Comparison of ENCODE assay signal across 16 cellular contexts in genomic region chr6:76275746-76276145, GRCh38.
A peak's percentile ranks its signal among the peaks of the same experiment; 100 is the strongest.
DNase-seq lines count a peak whose midpoint lies in the region; ATAC-seq and TF ChIP-seq lines count a peak whose summit lies in the region.
"Had no signal": no experiment of that assay in that cellular context is flagged by ENCODE, and none has a peak within 500 bp of the region (broad histone marks: within the 10 kb centered on the region; RNA-seq: fewer than 3 reads in every experiment).

No MANE protein-coding gene starts in this region.

- H3K4ac ChIP-seq in neuronal stem cell (ENCODE audit: low read length), result no peak overlapping the region

- intact Hi-C loops in PC-3 (cut with micrococcal nuclease), result no loop called here

- no peak overlapping the region for H2BK5ac ChIP-seq in neuronal stem cell (ENCODE audit: low read length)

- ATAC-seq in PC-3, result no peak
- ATAC-seq in HG03159 (IDR thresholded peaks at IDR 0.05; ENCODE audit: unreplicated experiment), result no peak
- ATAC-seq: left cardiac atrium had no signal

- 57% methylated on average over 1 of the region's 1 CpG for WGBS in smooth muscle cell (ENCODE audit: low lambda C conversion rate)
- no CpG with 5 or more reads among the region's 1 CpG for WGBS in neuronal stem cell (ENCODE audit: extremely low coverage in 2 of 2, insufficient read length in 2 of 2, insufficient replicate concordance in 1 of 2), 2 donors

- H3K23ac ChIP-seq in neuronal stem cell (ENCODE audit: low read depth, low read length, poor library complexity), result no peak overlapping the region

- CTCF ChIA-PET in PC-3 (lab: Charles Lee), result no interaction called here

- H2BK12ac ChIP-seq in neuronal stem cell (ENCODE audit: low read length), result no peak overlapping the region

- no peak overlapping the region for H3K18ac ChIP-seq in neuronal stem cell (ENCODE audit: low read length)

- no peak overlapping the region for H2AFZ ChIP-seq in PC-3 (ENCODE audit: low read length)
- H2AFZ ChIP-seq in smooth muscle cell (ENCODE audit: low read depth), result no peak overlapping the region
- no peak overlapping the region for H2AFZ ChIP-seq in neuronal stem cell (ENCODE audit: low read length)

- no peak overlapping the region for H4K8ac ChIP-seq in neuronal stem cell (ENCODE audit: low read depth, low read length)

- no peak overlapping the region for H4K91ac ChIP-seq in neuronal stem cell (ENCODE audit: low read depth, low read length, poor library complexity)

- no peaks in the 10 kb centered on the region for H3F3A ChIP-seq in PC-3 (ENCODE audit: low read length, unreplicated experiment)
- H3F3A ChIP-seq in smooth muscle cell (ENCODE audit: low read depth), result no peaks in the 10 kb centered on the region

- no TSS peak for BruUV-seq in PC-3 (replicated peaks; lab: Mats Ljungman, UMichigan)

- H3K79me2 ChIP-seq in PC-3 (ENCODE audit: low read length), result no peaks in the 10 kb centered on the region
- H3K79me2 ChIP-seq in smooth muscle cell (ENCODE audit: low read depth), result no peaks in the 10 kb centered on the region

- no peaks in the 10 kb centered on the region for H3K79me1 ChIP-seq in neuronal stem cell (ENCODE audit: low read depth, low read length)

- no peak for TF ChIP-seq CTCF in PC-3 (conservative IDR thresholded peaks at IDR 0.05; ENCODE audit: low read depth, low read length)
- peak; percentile 8 for TF ChIP-seq CTCF in smooth muscle cell (IDR thresholded peaks at IDR 0.05; ENCODE audit: borderline replicate concordance, insufficient read depth, poor library complexity, severe bottlenecking)

- H3K14ac ChIP-seq in neuronal stem cell (ENCODE audit: low read length), result no peak overlapping the region

- no peaks in the 10 kb centered on the region for H3K4me1 ChIP-seq in PC-3 (ENCODE audit: insufficient read depth, low read length)
- no peaks in the 10 kb centered on the region for H3K4me1 ChIP-seq in smooth muscle cell (ENCODE audit: low read depth)
- H3K4me1 ChIP-seq in neuronal stem cell (ENCODE audit: control insufficient read depth in 2 of 2, insufficient read depth in 1 of 2, low read depth in 1 of 2, low read length in 2 of 2), result no peaks in the 10 kb centered on the region
- H3K4me1 ChIP-seq: tibial nerve had no signal

- no peak overlapping the region for H2AK5ac ChIP-seq in neuronal stem cell (ENCODE audit: low read depth, low read length)

- H4K20me1 ChIP-seq in PC-3 (ENCODE audit: low read length) (no peaks in the 10 kb centered on the region), smooth muscle cell (ENCODE audit: low read depth) (no peaks in the 10 kb centered on the region)

- no peaks in the 10 kb centered on the region for H3K9me3 ChIP-seq in PC-3 (ENCODE audit: low read length)
- H3K9me3 ChIP-seq in smooth muscle cell (replicated peaks; ENCODE audit: low read depth), result peaks cover 7% of the 10 kb centered on the region
- H3K9me3 ChIP-seq in neuronal stem cell (replicated peaks in 1 of 2; ENCODE audit: control insufficient read depth in 2 of 2, insufficient read depth in 1 of 2, low read depth in 1 of 2, low read length in 2 of 2), result no peaks in the 10 kb centered on the region

- H3K27ac ChIP-seq in PC-3 (ENCODE audit: low read length) (no peak overlapping the region), smooth muscle cell (ENCODE audit: low read depth) (no peak overlapping the region), neuronal stem cell (replicated peaks; ENCODE audit: low read length) (no peak overlapping the region)
- H3K27ac ChIP-seq: epithelial cell of prostate, tibial nerve had no signal

- no peaks in the 10 kb centered on the region for H3K27me3 ChIP-seq in PC-3 (ENCODE audit: low read length)
- H3K27me3 ChIP-seq in smooth muscle cell (ENCODE audit: low read depth), result no peaks in the 10 kb centered on the region
- H3K27me3 ChIP-seq in neuronal stem cell (ENCODE audit: control insufficient read depth in 3 of 3, insufficient read depth in 3 of 3, low read depth in 1 of 3, low read length in 3 of 3), result no peaks in the 10 kb centered on the region
- H3K27me3 ChIP-seq: tibial nerve had no signal

- no peak overlapping the region for H2BK120ac ChIP-seq in neuronal stem cell (ENCODE audit: low read depth, low read length)

- no peak overlapping the region for H3K9ac ChIP-seq in PC-3 (ENCODE audit: low read length)
- H3K9ac ChIP-seq in smooth muscle cell (ENCODE audit: low read depth), result no peak overlapping the region
- H3K9ac ChIP-seq in neuronal stem cell (ENCODE audit: low read depth, low read length, poor library complexity), result no peak overlapping the region

- H2BK15ac ChIP-seq in neuronal stem cell (ENCODE audit: low read length), result no peak overlapping the region

- DNase-seq in NCI-H82 (lab: John Stamatoyannopoulos, UW) (peak; percentile 14), NCI-H82 treated with DMSO at 0.1 percent for 48 hours (lab: John Stamatoyannopoulos, UW; ENCODE audit: unreplicated experiment) (no peak), PC-3 (peak; percentile 1), smooth muscle cell (lab: John Stamatoyannopoulos, UW; ENCODE audit: unreplicated experiment) (no peak), neuronal stem cell (ENCODE audit: low spot score) (no peak)
- DNase-seq in Jurkat, Clone E6-1 (ENCODE audit: low read depth, low spot score), result peak; percentile 15
- DNase-seq in activated effector memory CD4-positive, alpha-beta T cell treated with Interleukin-2 at 50 U/mL for 16 hours, result no peak
- DNase-seq: activated CD4-positive, alpha-beta T cell treated with anti-CD3 and anti-CD28 coated beads for 1 hour; GOT3; head of caudate nucleus; left cardiac atrium; retina; stimulated activated CD4-positive, alpha-beta T cell treated with anti-CD3 and anti-CD28 coated beads, Interleukin-2, amount 100 ng/mL, for 24 hours had no signal

- H3K36me3 ChIP-seq in PC-3 (ENCODE audit: low read depth, low read length) (no peaks in the 10 kb centered on the region), smooth muscle cell (ENCODE audit: low read depth) (no peaks in the 10 kb centered on the region), neuronal stem cell (replicated peaks in 1 of 2; ENCODE audit: control insufficient read depth in 2 of 2, insufficient read depth in 2 of 2, low read length in 2 of 2) (no peaks in the 10 kb centered on the region)
- H3K36me3 ChIP-seq: tibial nerve had no signal

- H3K4me2 ChIP-seq in PC-3 (ENCODE audit: low read length) (no peak overlapping the region), smooth muscle cell (no peak overlapping the region), neuronal stem cell (ENCODE audit: insufficient read depth, low read length, poor library complexity, severe bottlenecking) (no peak overlapping the region)

- no peak overlapping the region for H3K4me3 ChIP-seq in Jurkat, Clone E6-1 (ENCODE audit: low read length)
- H3K4me3 ChIP-seq in PC-3 (ENCODE audit: low read length), result no peak overlapping the region
- no peak overlapping the region for H3K4me3 ChIP-seq in smooth muscle cell
- no peak overlapping the region for H3K4me3 ChIP-seq in neuronal stem cell (ENCODE audit: low read length in 2 of 2)
- H3K4me3 ChIP-seq: tibial nerve had no signal

- no peaks in the 10 kb centered on the region for H3K9me2 ChIP-seq in PC-3 (replicated peaks; ENCODE audit: low read length)

- POLR2A ChIA-PET in PC-3 (lab: Charles Lee; ENCODE audit: unreplicated experiment), result no interaction called here

Comparison
In these comparisons a context has a peak if more than half of its experiments do, and no peak if none do; other contexts are left out.
1. DNase-seq: peak in NCI-H82 (single experiment), Jurkat, Clone E6-1 (single experiment) and PC-3 (single experiment); none in NCI-H82 treated with DMSO at 0.1 percent for 48 hours (single experiment), smooth muscle cell (single experiment), neuronal stem cell (single experiment) and activated effector memory CD4-positive, alpha-beta T cell treated with Interleukin-2 at 50 U/mL for 16 hours (single experiment).